Comparison of ENCODE assay signal across 10 cellular contexts in the genomic region with DNA sequence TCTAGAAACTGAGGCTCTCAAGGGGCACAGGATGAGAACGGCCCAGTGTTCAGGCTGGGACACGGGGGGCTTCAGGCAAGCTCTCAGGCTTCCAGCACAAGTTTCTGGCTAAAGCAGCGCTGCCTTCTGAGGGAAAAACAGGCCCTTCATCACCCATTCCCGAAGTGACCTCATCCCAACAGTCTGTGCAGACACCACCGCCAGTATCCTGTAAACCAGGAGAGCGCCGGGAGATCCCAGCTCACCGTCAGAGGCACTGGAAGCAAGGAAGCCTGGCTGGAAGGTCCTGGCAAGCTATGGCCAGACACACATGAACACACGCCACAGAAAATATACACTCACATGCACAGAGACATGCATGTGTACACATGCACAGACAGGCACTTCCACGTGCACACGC. TPM values are rescaled to one million over a fixed set of nuclear protein-coding genes. Genes with fewer than 3 reads are reported as not detected.
DNase-seq lines count a peak whose midpoint lies in the region; TF ChIP-seq lines count a peak whose summit lies in the region.
"Had no signal": no experiment of that assay in that cellular context is flagged by ENCODE, and none has a peak within 500 bp of the region (broad histone marks: within the 10 kb centered on the region; RNA-seq: fewer than 3 reads in every experiment).

No MANE protein-coding gene starts in this region.

- TF ChIP-seq CTCF in A673 (conservative IDR thresholded peaks at IDR 0.05; ENCODE audit: low read depth, low read length) (no peak), colonic mucosa (IDR thresholded peaks at IDR 0.05) (no peak)

- no peaks in the 10 kb centered on the region for H3K27me3 ChIP-seq in A673 (replicated peaks; ENCODE audit: insufficient read depth, low read depth, low read length, poor library complexity)
- no peaks in the 10 kb centered on the region for H3K27me3 ChIP-seq in HUES64 (ENCODE audit: insufficient read depth, low read length)
- H3K27me3 ChIP-seq in colonic mucosa = no peaks in the 10 kb centered on the region

- H3K9ac ChIP-seq in HUES64 (ENCODE audit: low read depth, low read length) (no peak overlapping the region), colonic mucosa (ENCODE audit: low read depth in 2 of 2, low read length in 2 of 2) (peak overlapping the region; percentile 37 to 52)

- CTCF ChIA-PET in A673 (lab: Charles Lee) = no interaction called here

- H3K9me3 ChIP-seq in A673 (ENCODE audit: low read depth, low read length, poor library complexity, severe bottlenecking) = no peaks in the 10 kb centered on the region
- H3K9me3 ChIP-seq in HUES64 (ENCODE audit: insufficient read depth, low read depth, low read length) = no peaks in the 10 kb centered on the region
- H3K9me3 ChIP-seq in colonic mucosa = no peaks in the 10 kb centered on the region
- H3K9me3 ChIP-seq in mesodermal cell (ENCODE audit: control insufficient read depth, low read length) = no peaks in the 10 kb centered on the region
- H3K9me3 ChIP-seq: Caco-2 had no signal

- H3K4me1 ChIP-seq in A673 (ENCODE audit: insufficient read depth, low read length, poor library complexity, severe bottlenecking) (peaks cover 12% of the 10 kb centered on the region), HUES64 (ENCODE audit: insufficient read depth, low read length) (peaks cover 58% of the 10 kb centered on the region), colonic mucosa (peaks cover 37% of the 10 kb centered on the region), mesodermal cell (ENCODE audit: control insufficient read depth, insufficient read depth, low read length, poor library complexity, severe bottlenecking) (peaks cover 54% of the 10 kb centered on the region)

- BruUV-seq in A673 (replicated peaks; lab: Mats Ljungman, UMichigan) = no TSS peak

- H3K27ac ChIP-seq in A673 (ENCODE audit: low read depth, low read length, poor library complexity, severe bottlenecking) (peak overlapping the region; percentile 37), HUES64 (ENCODE audit: low read depth, low read length) (peak overlapping the region; percentile 35; the same call in 1 of the 2 replicates), colonic mucosa (peak overlapping the region; percentile 1), mesodermal cell (ENCODE audit: low read depth, low read length, severe bottlenecking) (peak overlapping the region; percentile 93)

- intact Hi-C loops in A673 (cut with micrococcal nuclease; ENCODE audit: unreplicated experiment) = no loop called here
- intact Hi-C loops in colonic mucosa (cut with DNase I) = no loop called here

- WGBS in HUES64 = 85% methylated on average over 11 of the region's 11 CpGs
- WGBS in mesodermal cell (ENCODE audit: insufficient coverage in 2 of 2), 2 experiments = 83 to 84% methylated on average over 6 to 10 of the region's 11 CpGs

- H3K36me3 ChIP-seq in A673 (ENCODE audit: insufficient read depth, low read length, poor library complexity, severe bottlenecking) (no peaks in the 10 kb centered on the region), HUES64 (ENCODE audit: insufficient read depth, low read length) (no peaks in the 10 kb centered on the region), colonic mucosa (no peaks in the 10 kb centered on the region), mesodermal cell (ENCODE audit: control insufficient read depth, insufficient read depth, low read length) (no peaks in the 10 kb centered on the region)

- DNase-seq in A673 (ENCODE audit: low spot score) = no peak
- DNase-seq in colonic mucosa = no peak
- no peak for DNase-seq in putamen (ENCODE audit: low spot score)
- DNase-seq in activated effector memory CD4-positive, alpha-beta T cell treated with anti-CD3 and anti-CD28 coated beads, Interleukin-2, amount 50 U/mL, for 16 hours = no peak
- DNase-seq in OCI-M1 (lab: John Stamatoyannopoulos, UW) = no peak
- DNase-seq in NCI-H748 treated with DMSO at 0.1 percent for 48 hours (lab: John Stamatoyannopoulos, UW) = no peak
- DNase-seq: Caco-2, NCI-H345 had no signal

- POLR2A ChIA-PET in A673 (lab: Charles Lee; ENCODE audit: low non-redundant PET) = no interaction called here

- H3K4me3 ChIP-seq in A673 (ENCODE audit: low read depth, low read length, poor library complexity, severe bottlenecking) (no peak overlapping the region), HUES64 (ENCODE audit: low read length) (no peak overlapping the region), colonic mucosa (no peak overlapping the region), mesodermal cell (ENCODE audit: extremely low read depth, insufficient read depth, low read length, poor library complexity, severe bottlenecking) (no peak overlapping the region)

RNA-seq across cellular contexts. Expression of gene SLC12A7, which starts 8.8 kb away (rescaled TPM):
- total RNA-seq in A673 (2021) = 45.2 and 55.5 TPM in 2 replicates
- 24.0 TPM for polyA plus RNA-seq in HUES64 (2013, experiment 1 of 2)
- 26.3 TPM for polyA plus RNA-seq in HUES64 (2013, experiment 2 of 2)
- total RNA-seq in colonic mucosa = 10 to 100 TPM; 64.6 to 81.2 TPM
- polyA plus RNA-seq in mesodermal cell (2013, experiment 1 of 2) = 29.5 TPM
- polyA plus RNA-seq in mesodermal cell (2013, experiment 2 of 2) = 27.8 TPM

Comparison
In these comparisons a context has a peak if more than half of its experiments do, and no peak if none do; other contexts are left out.
1. H3K27ac ChIP-seq: peak in every context shown above with its lines; median percentile 93 in mesodermal cell; 37 in A673; 35 in HUES64; 1 in colonic mucosa.